In genomic region chrX:83759872-83760271, GRCh38 we compare ENCODE assay signal across 10 cellular contexts.
A peak's percentile ranks its signal among the peaks of the same experiment; 100 is the strongest.
DNase-seq lines count a peak whose midpoint lies in the region; ATAC-seq, FAIRE-seq and TF ChIP-seq lines count a peak whose summit lies in the region.
"Had no signal": no experiment of that assay in that cellular context is flagged by ENCODE, and none has a peak within 500 bp of the region (broad histone marks: within the 10 kb centered on the region; RNA-seq: fewer than 3 reads in every experiment).

No MANE protein-coding gene starts in this region.

- no peaks in the 10 kb centered on the region for H3K4me1 Mint-ChIP-seq in osteocyte (ENCODE audit: unreplicated experiment)

- H3K9me3 ChIP-seq in MM.1S (replicated peaks; ENCODE audit: insufficient read depth, low read length) (no peaks in the 10 kb centered on the region), GM12878 (replicated peaks; ENCODE audit: control insufficient read depth, insufficient read depth, low read length) (no peaks in the 10 kb centered on the region)

- H3K79me2 ChIP-seq in MM.1S (ENCODE audit: low read length) (no peaks in the 10 kb centered on the region), GM12878 (ENCODE audit: control insufficient read depth, insufficient read depth, low read length) (no peaks in the 10 kb centered on the region)

- FAIRE-seq in GM12878 (lab: Jason Lieb, UNC), result no peak

- no peak for TF ChIP-seq EP300 in GM12878 (IDR thresholded peaks at IDR 0.05; ENCODE audit: borderline replicate concordance in 1 of 2, control insufficient read depth in 1 of 2, low read depth in 2 of 2, low read length in 2 of 2)

- H3K27me3 Mint-ChIP-seq in osteocyte (ENCODE audit: unreplicated experiment), result no peaks in the 10 kb centered on the region

- no peaks in the 10 kb centered on the region for H3K27me3 ChIP-seq in MM.1S (replicated peaks; ENCODE audit: insufficient read depth, low read length)
- no peaks in the 10 kb centered on the region for H3K27me3 ChIP-seq in GM12878 (replicated peaks in 1 of 2; ENCODE audit: control insufficient read depth in 2 of 2, insufficient read depth in 2 of 2, low read length in 1 of 2)

- RAD21 ChIA-PET in GM12878 (lab: Charles Lee; ENCODE audit: unreplicated experiment), result interaction anchor here (0.9 to 1.1 kb wide), 2 partner anchors 125 to 753 kb away, joined by 3 read pairs; no protein-coding TSS in a partner anchor

- H3K4me1 ChIP-seq in MM.1S (ENCODE audit: low read length) (no peaks in the 10 kb centered on the region), GM12878 (ENCODE audit: control insufficient read depth, insufficient read depth, low read length) (no peaks in the 10 kb centered on the region)

- H3K4me2 ChIP-seq in MM.1S (ENCODE audit: low read depth, low read length) (no peak overlapping the region), GM12878 (ENCODE audit: control insufficient read depth, insufficient read depth) (no peak overlapping the region)

- H4K20me1 ChIP-seq in MM.1S (ENCODE audit: insufficient read depth, low read length), result no peaks in the 10 kb centered on the region
- no peaks in the 10 kb centered on the region for H4K20me1 ChIP-seq in GM12878 (ENCODE audit: control insufficient read depth, insufficient read depth)

- DNase-seq in NCI-H1417 (lab: John Stamatoyannopoulos, UW) (peak in 2 of 3 experiments; percentile 3 to 68), NCI-H1417 treated with DMSO at 0.1 percent for 48 hours (lab: John Stamatoyannopoulos, UW) (no peak), MM.1S (peak; percentile 60), GM12878 (ENCODE audit: low read depth, low spot score) (no peak), osteocyte (ENCODE audit: extremely low spot score, unreplicated experiment) (no peak), NCI-H524 treated with DMSO at 0.1 percent for 48 hours (lab: John Stamatoyannopoulos, UW) (no peak), activated gamma-delta T cell (lab: John Stamatoyannopoulos, UW) (no peak)
- DNase-seq: foreskin melanocyte; stimulated activated CD4-positive, alpha-beta T cell treated with anti-CD3 and anti-CD28 coated beads, Interleukin-4, amount 100 ng/mL, for 24 hours had no signal

- H3K9ac ChIP-seq in MM.1S (ENCODE audit: low read length) (no peak overlapping the region), GM12878 (ENCODE audit: control insufficient read depth, insufficient read depth, low read length) (no peak overlapping the region)

- no peak overlapping the region for H3K4me3 Mint-ChIP-seq in osteocyte (ENCODE audit: unreplicated experiment)

- H3K9me2 ChIP-seq in MM.1S (replicated peaks; ENCODE audit: insufficient read depth, low read length), result no peaks in the 10 kb centered on the region

- H3K36me3 Mint-ChIP-seq in osteocyte (ENCODE audit: unreplicated experiment), result no peaks in the 10 kb centered on the region

- no peak overlapping the region for H3K27ac Mint-ChIP-seq in osteocyte (ENCODE audit: unreplicated experiment)

- no peak overlapping the region for H3K4me3 ChIP-seq in MM.1S (ENCODE audit: low read length)
- H3K4me3 ChIP-seq in GM12878, result no peak overlapping the region

- TF ChIP-seq CTCF in MM.1S (IDR thresholded peaks at IDR 0.05; ENCODE audit: low read length), result peak; percentile 69
- peak; percentile 43 to 54 (median 47); a peak in 5 of 6 replicates for TF ChIP-seq CTCF in GM12878 (IDR thresholded peaks at IDR 0.05 in 2 of 3, conservative IDR thresholded peaks at IDR 0.05 in 1 of 3; ENCODE audit: control insufficient read depth in 2 of 3, extremely low read depth in 1 of 3, insufficient read depth in 1 of 3, low read depth in 3 of 3, low read length in 3 of 3)
- peak; percentile 36 for TF ChIP-seq CTCF in osteocyte (IDR thresholded peaks at IDR 0.05)

- no TSS peak for BruUV-seq in GM12878 (replicated peaks; lab: Mats Ljungman, UMichigan)

- intact Hi-C loops in GM12878 (cut with micrococcal nuclease; ENCODE audit: unreplicated experiment), result loop anchor here (1.0 to 2.0 kb wide), 2 partner anchors 291 to 752 kb away; no protein-coding TSS in a partner anchor

- H2AFZ ChIP-seq in MM.1S (ENCODE audit: low read length) (no peak overlapping the region), GM12878 (ENCODE audit: control insufficient read depth, low read depth, low read length) (no peak overlapping the region)

- 0% methylated on average over 1 of the region's 1 CpG for WGBS in GM12878 (ENCODE audit: insufficient coverage, insufficient replicate concordance, low lambda C conversion rate, missing lambda C conversion rate)

- CTCF ChIA-PET in GM12878 (lab: Yijun Ruan, JAX), result interaction anchor here (0.6 to 2.7 kb wide), 3 partner anchors 13 to 1802 kb away, joined by 3 to 13 read pairs (median 4); no protein-coding TSS in a partner anchor

- H3K27ac ChIP-seq in MM.1S (ENCODE audit: low read length), result no peak overlapping the region
- H3K27ac ChIP-seq in GM12878 (ENCODE audit: control insufficient read depth, insufficient read depth), result no peak overlapping the region

- TF ChIP-seq POLR2A in GM12878 (IDR thresholded peaks at IDR 0.05; ENCODE audit: low read depth, low read length), result no peak

- SMC1A ChIA-PET in GM12878 (lab: Charles Lee; ENCODE audit: uncharacterized antibody, unreplicated experiment), result interaction anchor here (0.6 to 0.7 kb wide), 2 partner anchors 12 to 259 kb away, joined by 3 to 5 read pairs; no protein-coding TSS in a partner anchor

- no peaks in the 10 kb centered on the region for H3K9me3 Mint-ChIP-seq in osteocyte (ENCODE audit: unreplicated experiment)

- in situ Hi-C loops in GM12878 (cut with MboI), result loop anchor here (25.0 kb wide), 1 partner anchor 748 kb away; no protein-coding TSS in a partner anchor

- ATAC-seq in GM12878 (no peak), HG02763 (IDR thresholded peaks at IDR 0.05; ENCODE audit: unreplicated experiment) (no peak)

- TF ChIP-seq RAD21 in GM12878 (IDR thresholded peaks at IDR 0.05; ENCODE audit: insufficient read depth, low read depth, low read length), result peak; percentile 62

- H3K36me3 ChIP-seq in MM.1S (replicated peaks; ENCODE audit: insufficient read depth, low read length), result no peaks in the 10 kb centered on the region
- no peaks in the 10 kb centered on the region for H3K36me3 ChIP-seq in GM12878 (ENCODE audit: control insufficient read depth in 2 of 2, insufficient read depth in 2 of 2, low read length in 1 of 2)

- POLR2A ChIA-PET in GM12878 (lab: Charles Lee), result no interaction called here

- no peaks in the 10 kb centered on the region for H3F3A ChIP-seq in MM.1S (ENCODE audit: insufficient read depth, low read length)

TF ChIP-seq in GM12878, 131 proteins besides CTCF, POLR2A, EP300 and RAD21:
- peak; percentile 16; the same call in 1 of the 2 replicates for TF ChIP-seq SMC3 (IDR thresholded peaks at IDR 0.05; ENCODE audit: borderline replicate concordance, low read length)
- no peak for TF ChIP-seq CHD1 (IDR thresholded peaks at IDR 0.05; ENCODE audit: low read depth, low read length)
TF ChIP-seq in GM12878: peak in this region for 1.

Comparison
In these comparisons a context has a peak if more than half of its experiments do, and no peak if none do; other contexts are left out.
1. DNase-seq: peak in NCI-H1417 (2 of 3) and MM.1S (single experiment); none in NCI-H1417 treated with DMSO at 0.1 percent for 48 hours (single experiment), GM12878 (single experiment), osteocyte (single experiment), NCI-H524 treated with DMSO at 0.1 percent for 48 hours (single experiment) and activated gamma-delta T cell (single experiment).
2. Peak in every context shown above with its lines, with median percentiles within 50 percentile points of each other: CTCF ChIP-seq.